1 cellular context compared by ENCODE assay signal in the genomic region with DNA sequence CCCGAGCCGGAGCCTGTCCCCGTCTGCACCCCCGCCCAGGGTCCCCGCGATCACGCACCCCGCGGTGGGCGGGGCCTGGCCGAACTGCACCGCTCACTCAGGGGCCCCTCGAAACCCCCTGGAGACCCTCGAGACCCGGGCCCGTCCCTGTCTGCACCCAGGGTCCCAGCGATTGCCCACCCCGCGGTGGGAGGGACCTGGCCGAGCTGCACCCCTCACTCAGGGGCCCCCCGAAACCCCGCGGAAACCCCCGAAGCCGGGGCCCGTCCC.
TF ChIP-seq lines count a peak whose summit lies in the region.

No MANE protein-coding gene starts in this region.

TF ChIP-seq in K562, 482 proteins besides CTCF, POLR2A, EP300 and RAD21:
- no peak for TF ChIP-seq POLR2AphosphoS2 (IDR thresholded peaks at IDR 0.05; ENCODE audit: low read length)
- TF ChIP-seq, protein P1, sequence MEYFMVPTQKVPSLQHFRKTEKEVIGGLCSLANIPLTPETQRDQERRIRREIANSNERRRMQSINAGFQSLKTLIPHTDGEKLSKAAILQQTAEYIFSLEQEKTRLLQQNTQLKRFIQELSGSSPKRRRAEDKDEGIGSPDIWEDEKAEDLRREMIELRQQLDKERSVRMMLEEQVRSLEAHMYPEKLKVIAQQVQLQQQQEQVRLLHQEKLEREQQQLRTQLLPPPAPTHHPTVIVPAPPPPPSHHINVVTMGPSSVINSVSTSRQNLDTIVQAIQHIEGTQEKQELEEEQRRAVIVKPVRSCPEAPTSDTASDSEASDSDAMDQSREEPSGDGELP (CRISPR knock-in tag; IDR thresholded peaks at IDR 0.05; ENCODE audit: borderline replicate concordance) = 0 out of 2 replicates have a peak, but pooled peaks have one; percentile 0
- peak; percentile 9 for TF ChIP-seq CHD1 (IDR thresholded peaks at IDR 0.05; ENCODE audit: low read length)
- TF ChIP-seq RBM14 (IDR thresholded peaks at IDR 0.05; ENCODE audit: borderline replicate concordance, insufficient read depth, low read depth, low read length) = 0 out of 2 replicates have a peak, but pooled peaks have one; percentile 7
- 0 out of 2 replicates have a peak, but pooled peaks have one; percentile 8 for TF ChIP-seq GABPB1 (CRISPR knock-in tag; IDR thresholded peaks at IDR 0.05)
- no peak for TF ChIP-seq C11orf30 (IDR thresholded peaks at IDR 0.05; ENCODE audit: low read depth)
- no peak for TF ChIP-seq KLF6 (CRISPR knock-in tag; IDR thresholded peaks at IDR 0.05; ENCODE audit: borderline replicate concordance)
- no peak for TF ChIP-seq ZNF174 (CRISPR knock-in tag; IDR thresholded peaks at IDR 0.05)
- TF ChIP-seq ZFPM2 (CRISPR knock-in tag; IDR thresholded peaks at IDR 0.05) = no peak
- no peak for TF ChIP-seq TARDBP (IDR thresholded peaks at IDR 0.05)
- TF ChIP-seq RBFOX2 (IDR thresholded peaks at IDR 0.05; ENCODE audit: low read depth, low read length) = peak; percentile 51; the same call in 1 of the 2 replicates
- TF ChIP-seq PRPF4 (IDR thresholded peaks at IDR 0.05; ENCODE audit: insufficient read depth, low read depth, low read length, poor library complexity, severe bottlenecking) = no peak
- no peak for TF ChIP-seq BRCA1 (IDR thresholded peaks at IDR 0.05)
- TF ChIP-seq BRCA1 (CRISPR knock-in tag; IDR thresholded peaks at IDR 0.05) = no peak
- no peak for TF ChIP-seq SOX6 (IDR thresholded peaks at IDR 0.05)
- no peak for TF ChIP-seq HDAC2 (IDR thresholded peaks at IDR 0.05)
- TF ChIP-seq OTX1 (CRISPR knock-in tag; IDR thresholded peaks at IDR 0.05) = no peak
- no peak for TF ChIP-seq CBX1 (IDR thresholded peaks at IDR 0.05; ENCODE audit: low read depth)
- TF ChIP-seq, protein P2, sequence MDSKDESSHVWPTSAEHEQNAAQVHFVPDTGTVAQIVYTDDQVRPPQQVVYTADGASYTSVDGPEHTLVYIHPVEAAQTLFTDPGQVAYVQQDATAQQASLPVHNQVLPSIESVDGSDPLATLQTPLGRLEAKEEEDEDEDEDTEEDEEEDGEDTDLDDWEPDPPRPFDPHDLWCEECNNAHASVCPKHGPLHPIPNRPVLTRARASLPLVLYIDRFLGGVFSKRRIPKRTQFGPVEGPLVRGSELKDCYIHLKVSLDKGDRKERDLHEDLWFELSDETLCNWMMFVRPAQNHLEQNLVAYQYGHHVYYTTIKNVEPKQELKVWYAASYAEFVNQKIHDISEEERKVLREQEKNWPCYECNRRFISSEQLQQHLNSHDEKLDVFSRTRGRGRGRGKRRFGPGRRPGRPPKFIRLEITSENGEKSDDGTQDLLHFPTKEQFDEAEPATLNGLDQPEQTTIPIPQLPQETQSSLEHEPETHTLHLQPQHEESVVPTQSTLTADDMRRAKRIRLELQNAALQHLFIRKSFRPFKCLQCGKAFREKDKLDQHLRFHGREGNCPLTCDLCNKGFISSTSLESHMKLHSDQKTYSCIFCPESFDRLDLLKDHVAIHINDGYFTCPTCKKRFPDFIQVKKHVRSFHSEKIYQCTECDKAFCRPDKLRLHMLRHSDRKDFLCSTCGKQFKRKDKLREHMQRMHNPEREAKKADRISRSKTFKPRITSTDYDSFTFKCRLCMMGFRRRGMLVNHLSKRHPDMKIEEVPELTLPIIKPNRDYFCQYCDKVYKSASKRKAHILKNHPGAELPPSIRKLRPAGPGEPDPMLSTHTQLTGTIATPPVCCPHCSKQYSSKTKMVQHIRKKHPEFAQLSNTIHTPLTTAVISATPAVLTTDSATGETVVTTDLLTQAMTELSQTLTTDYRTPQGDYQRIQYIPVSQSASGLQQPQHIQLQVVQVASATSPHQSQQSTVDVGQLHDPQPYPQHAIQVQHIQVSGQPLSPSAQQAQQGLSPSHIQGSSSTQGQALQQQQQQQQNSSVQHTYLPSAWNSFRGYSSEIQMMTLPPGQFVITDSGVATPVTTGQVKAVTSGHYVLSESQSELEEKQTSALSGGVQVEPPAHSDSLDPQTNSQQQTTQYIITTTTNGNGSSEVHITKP (IDR thresholded peaks at IDR 0.05; ENCODE audit: partially characterized antibody) = peak; percentile 70
- no peak for TF ChIP-seq ZNF589 (CRISPR knock-in tag; IDR thresholded peaks at IDR 0.05; ENCODE audit: low read depth)
- no peak for TF ChIP-seq CTBP1 (IDR thresholded peaks at IDR 0.05; ENCODE audit: borderline replicate concordance)
- TF ChIP-seq GATAD2B (IDR thresholded peaks at IDR 0.05; ENCODE audit: borderline replicate concordance) = no peak
- TF ChIP-seq ZBTB7A (IDR thresholded peaks at IDR 0.05; ENCODE audit: borderline replicate concordance, control insufficient read depth, low read depth, low read length) = peak; percentile 65
